Comparison of ENCODE assay signal across 24 cellular contexts in genomic region chr15:37372064-37372463, GRCh38.
"Had no signal": no experiment of that assay in that cellular context is flagged by ENCODE, and none has a peak within 500 bp of the region (broad histone marks: within the 10 kb centered on the region; RNA-seq: fewer than 3 reads in every experiment).

No MANE protein-coding gene starts in this region.

- H3K9me3 Mint-ChIP-seq: neural progenitor cell, type B pancreatic cell had no signal

- H3K4me1 Mint-ChIP-seq: activated B cell treated with CpG ODN at 0.5 μM for 24 hours; activated CD4-positive, alpha-beta memory T cell treated with anti-CD3 and anti-CD28 coated beads, Interleukin-2, amount 10 ng/mL, durations not matched to agents 7 days and 5 days; activated CD8-positive, alpha-beta memory T cell treated with anti-CD3 and anti-CD28 coated beads, Interleukin-2, amount 10 ng/mL, durations not matched to agents 7 days and 5 days; activated naive CD8-positive, alpha-beta T cell treated with anti-CD3 and anti-CD28 coated beads for 36 hours; activated T-helper 17 cell treated with anti-CD3 and anti-CD28 coated beads, Interleukin-2, amount 50 U/mL, for 72 hours; naive B cell; neural progenitor cell; stimulated activated effector memory CD8-positive, alpha-beta T cell treated with anti-CD3 and anti-CD28 coated beads, Interleukin-12 subunit alpha, Interleukin-12 subunit beta, amount 100 ng/mL, for 72 hours had no signal

- H3K27ac Mint-ChIP-seq: activated B cell treated with CpG ODN at 0.5 μM for 24 hours; activated CD4-positive, alpha-beta memory T cell treated with anti-CD3 and anti-CD28 coated beads, Interleukin-2, amount 10 ng/mL, durations not matched to agents 7 days and 5 days; activated CD8-positive, alpha-beta memory T cell treated with anti-CD3 and anti-CD28 coated beads, Interleukin-2, amount 10 ng/mL, durations not matched to agents 7 days and 5 days; activated naive CD8-positive, alpha-beta T cell treated with anti-CD3 and anti-CD28 coated beads for 36 hours; activated T-helper 17 cell treated with anti-CD3 and anti-CD28 coated beads, Interleukin-2, amount 50 U/mL, for 72 hours; effector memory CD8-positive, alpha-beta T cell; naive B cell; neural progenitor cell; stimulated activated effector memory CD8-positive, alpha-beta T cell treated with anti-CD3 and anti-CD28 coated beads, Interleukin-12 subunit alpha, Interleukin-12 subunit beta, amount 100 ng/mL, for 72 hours; type B pancreatic cell had no signal

- H3K4me1 ChIP-seq: esophagus squamous epithelium, neural progenitor cell, psoas muscle, right lobe of liver, stomach, testis had no signal

- H3K4me3 ChIP-seq: cardiac muscle cell, esophagus squamous epithelium, mucosa of descending colon, neural progenitor cell, psoas muscle, right lobe of liver, smooth muscle cell, stomach, testis had no signal

- H3K27ac ChIP-seq: cardiac muscle cell, esophagus squamous epithelium, neural progenitor cell, psoas muscle, right lobe of liver, stomach, testis had no signal

- H3K36me3 ChIP-seq: cardiac muscle cell, esophagus squamous epithelium, neural progenitor cell, right lobe of liver, stomach had no signal

- H3K27me3 ChIP-seq: cardiac muscle cell, esophagus squamous epithelium, neural progenitor cell, right lobe of liver, stomach, testis had no signal

- H3K36me3 Mint-ChIP-seq: activated CD8-positive, alpha-beta memory T cell treated with anti-CD3 and anti-CD28 coated beads, Interleukin-2, amount 10 ng/mL, durations not matched to agents 7 days and 5 days; activated naive CD8-positive, alpha-beta T cell treated with anti-CD3 and anti-CD28 coated beads for 36 hours; naive B cell; neural progenitor cell; stimulated activated effector memory CD8-positive, alpha-beta T cell treated with anti-CD3 and anti-CD28 coated beads, Interleukin-12 subunit alpha, Interleukin-12 subunit beta, amount 100 ng/mL, for 72 hours; type B pancreatic cell had no signal

- H3K27me3 Mint-ChIP-seq: activated B cell treated with CpG ODN at 0.5 μM for 24 hours; activated CD4-positive, alpha-beta memory T cell treated with anti-CD3 and anti-CD28 coated beads, Interleukin-2, amount 10 ng/mL, durations not matched to agents 7 days and 5 days; activated CD8-positive, alpha-beta memory T cell treated with anti-CD3 and anti-CD28 coated beads, Interleukin-2, amount 10 ng/mL, durations not matched to agents 7 days and 5 days; activated naive CD8-positive, alpha-beta T cell treated with anti-CD3 and anti-CD28 coated beads for 36 hours; activated T-helper 17 cell treated with anti-CD3 and anti-CD28 coated beads, Interleukin-2, amount 50 U/mL, for 72 hours; effector memory CD8-positive, alpha-beta T cell; naive B cell had no signal

- H3K4me3 Mint-ChIP-seq: activated B cell treated with CpG ODN at 0.5 μM for 24 hours; activated CD4-positive, alpha-beta memory T cell treated with anti-CD3 and anti-CD28 coated beads, Interleukin-2, amount 10 ng/mL, durations not matched to agents 7 days and 5 days; activated CD8-positive, alpha-beta memory T cell treated with anti-CD3 and anti-CD28 coated beads, Interleukin-2, amount 10 ng/mL, durations not matched to agents 7 days and 5 days; activated naive CD8-positive, alpha-beta T cell treated with anti-CD3 and anti-CD28 coated beads for 36 hours; activated T-helper 17 cell treated with anti-CD3 and anti-CD28 coated beads, Interleukin-2, amount 50 U/mL, for 72 hours; effector memory CD8-positive, alpha-beta T cell; naive B cell; neural progenitor cell; stimulated activated effector memory CD8-positive, alpha-beta T cell treated with anti-CD3 and anti-CD28 coated beads, Interleukin-12 subunit alpha, Interleukin-12 subunit beta, amount 100 ng/mL, for 72 hours; type B pancreatic cell had no signal

- H3K9me3 ChIP-seq: esophagus squamous epithelium, psoas muscle, right lobe of liver, stomach, testis had no signal

- DNase-seq: activated B cell treated with CpG ODN at 0.5 μM for 24 hours; activated CD4-positive, alpha-beta memory T cell treated with anti-CD3 and anti-CD28 coated beads, Interleukin-2, amount 10 ng/mL, durations not matched to agents 7 days and 5 days; activated CD4-positive, alpha-beta T cell treated with anti-CD3 and anti-CD28 coated beads for 4 hours; activated CD8-positive, alpha-beta memory T cell treated with anti-CD3 and anti-CD28 coated beads, Interleukin-2, amount 10 ng/mL, durations not matched to agents 7 days and 5 days; activated naive CD4-positive, alpha-beta T cell; activated naive CD8-positive, alpha-beta T cell treated with anti-CD3 and anti-CD28 coated beads for 36 hours; effector memory CD8-positive, alpha-beta T cell; esophagus squamous epithelium; glutamatergic neuron; kidney; mucosa of descending colon; naive B cell; psoas muscle; right lobe of liver; stimulated activated CD4-positive, alpha-beta T cell treated with anti-CD3 and anti-CD28 coated beads, Interleukin-4, amount 100 ng/mL, for 24 hours; stomach; testis had no signal

- ATAC-seq: activated CD8-positive, alpha-beta memory T cell treated with anti-CD3 and anti-CD28 coated beads, Interleukin-2, amount 10 ng/mL, durations not matched to agents 7 days and 5 days; activated T-helper 17 cell treated with anti-CD3 and anti-CD28 coated beads, Interleukin-2, amount 50 U/mL, for 72 hours; effector memory CD8-positive, alpha-beta T cell; left lobe of liver; mucosa of descending colon; psoas muscle; right lobe of liver; stimulated activated effector memory CD8-positive, alpha-beta T cell treated with anti-CD3 and anti-CD28 coated beads, Interleukin-12 subunit alpha, Interleukin-12 subunit beta, amount 100 ng/mL, for 72 hours had no signal
